Comparison of ENCODE assay signal across 23 cellular contexts in the genomic region with DNA sequence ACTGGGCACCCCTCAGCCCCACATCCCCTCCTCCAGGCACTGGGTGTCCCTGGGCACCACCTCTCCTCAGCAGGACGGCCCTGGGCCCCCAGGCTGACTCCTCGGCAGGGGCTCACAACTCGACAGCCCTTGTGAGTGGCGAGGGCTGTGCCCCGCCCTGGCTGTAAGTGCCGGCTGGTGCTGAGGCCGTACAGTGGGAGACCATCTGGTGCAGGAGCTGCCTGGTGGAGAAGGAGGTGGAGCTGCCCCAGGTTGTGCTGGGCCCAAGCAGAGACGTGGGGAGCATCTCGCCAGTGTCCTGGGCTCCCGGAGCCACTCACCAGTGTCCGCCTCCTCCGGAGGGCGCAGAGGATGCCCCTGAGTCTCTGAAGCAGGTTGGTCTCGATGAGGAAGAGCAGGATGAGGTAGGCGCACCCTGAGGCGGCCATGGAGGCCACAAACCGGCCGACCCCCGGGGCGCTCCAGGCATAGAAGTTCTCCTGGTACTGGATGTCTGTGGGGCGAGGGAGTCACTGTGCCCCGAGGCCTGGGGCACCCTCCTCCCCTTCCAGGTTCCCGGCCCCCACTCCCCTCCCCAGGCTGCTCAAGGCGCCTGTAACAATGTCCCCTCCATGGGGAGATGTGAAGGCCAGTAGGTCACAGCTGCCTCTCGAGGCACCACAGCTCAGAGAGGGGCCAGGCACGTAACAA. TPM values are rescaled to one million over a fixed set of nuclear protein-coding genes. Genes with fewer than 3 reads are reported as not detected.
DNase-seq lines count a peak whose midpoint lies in the region; ATAC-seq, FAIRE-seq and TF ChIP-seq lines count a peak whose summit lies in the region.
"Had no signal": no experiment of that assay in that cellular context is flagged by ENCODE, and none has a peak within 500 bp of the region (broad histone marks: within the 10 kb centered on the region; RNA-seq: fewer than 3 reads in every experiment).

No MANE protein-coding gene starts in this region.

- no peaks in the 10 kb centered on the region for H4K20me1 ChIP-seq in K562 (replicated peaks; ENCODE audit: control insufficient read depth, insufficient read depth, low read length)
- no peaks in the 10 kb centered on the region for H4K20me1 ChIP-seq in osteoblast (ENCODE audit: insufficient read depth, low read length)
- H4K20me1 ChIP-seq: BLaER1 had no signal

- H3K9me3 ChIP-seq in K562 (replicated peaks; ENCODE audit: control insufficient read depth, insufficient read depth, low read depth, low read length) (no peaks in the 10 kb centered on the region), osteoblast (ENCODE audit: low read depth, low read length) (no peaks in the 10 kb centered on the region)
- H3K9me3 ChIP-seq: A549, BLaER1, Peyer's patch had no signal

- H3K27me3 ChIP-seq in K562 (ENCODE audit: control insufficient read depth in 2 of 2, insufficient read depth in 2 of 2, low read length in 2 of 2) (no peaks in the 10 kb centered on the region), osteoblast (ENCODE audit: insufficient read depth, low read length) (peaks cover 19% of the 10 kb centered on the region)
- H3K27me3 ChIP-seq: BLaER1, Peyer's patch had no signal

- H3K9me3 Mint-ChIP-seq in activated T-cell treated with anti-CD3 and anti-CD28 coated beads, Interleukin-2, amount 50 U/mL, for 4 hours: no peaks in the 10 kb centered on the region
- H3K9me3 Mint-ChIP-seq: CD4-positive, alpha-beta memory T cell; H9; IgD-negative memory B cell had no signal

- no peak overlapping the region for H3K4me3 Mint-ChIP-seq in activated T-cell treated with anti-CD3 and anti-CD28 coated beads, Interleukin-2, amount 50 U/mL, for 4 hours
- H3K4me3 Mint-ChIP-seq: CD4-positive, alpha-beta memory T cell; H9; IgD-negative memory B cell had no signal

- H3K79me2 ChIP-seq in K562 (ENCODE audit: control insufficient read depth, insufficient read depth, low read length) (no peaks in the 10 kb centered on the region), osteoblast (ENCODE audit: insufficient read depth, low read length) (no peaks in the 10 kb centered on the region)

- TF ChIP-seq CTCF in K562 (IDR thresholded peaks at IDR 0.05 in 2 of 3, conservative IDR thresholded peaks at IDR 0.05 in 1 of 3; ENCODE audit: insufficient read depth in 2 of 3, low read depth in 1 of 3, low read length in 3 of 3) (no peak), osteoblast (IDR thresholded peaks at IDR 0.05; ENCODE audit: extremely low read depth, low read depth, low read length) (no peak), GM13977 (IDR thresholded peaks at IDR 0.05; ENCODE audit: extremely low read depth, insufficient read depth, missing control alignments) (no peak)

- WGBS in K562 (ENCODE audit: insufficient coverage, low coverage, missing lambda C conversion rate): 87% methylated on average over 23 of the region's 26 CpGs

- TF ChIP-seq POLR2A in K562 (conservative IDR thresholded peaks at IDR 0.05): no peak

- peak overlapping the region in 1 of 2 experiments; percentile 55; a peak in 1 of 4 replicates for H3K9ac ChIP-seq in K562 (ENCODE audit: insufficient read depth in 1 of 2, low read depth in 2 of 2, low read length in 2 of 2)
- H3K9ac ChIP-seq: BLaER1 had no signal

- DNase-seq in DMS 273 (lab: John Stamatoyannopoulos, UW; ENCODE audit: unreplicated experiment) (peak; percentile 93), NCI-H1694 treated with DMSO at 0.1 percent for 48 hours (lab: John Stamatoyannopoulos, UW) (peak; percentile 64), K562 (ENCODE audit: extremely low read depth in 1 of 4, low spot score in 3 of 4) (no peak), osteoblast (ENCODE audit: insufficient read length, low spot score, missing footprints) (peak; percentile 62), GM13977 (ENCODE audit: low spot score) (no peak)
- DNase-seq in activated T-cell treated with anti-CD3 and anti-CD28 coated beads, Interleukin-2, amount 50 U/mL, for 4 hours: no peak
- no peak for DNase-seq in activated CD4-positive, alpha-beta T cell treated with anti-CD3 and anti-CD28 coated beads, Interleukin-2, amount 50 U/mL, for 1 hour
- DNase-seq: Calu3; CD4-positive, alpha-beta memory T cell; DMS79; H9; MM.1S; NCI-H1092; NCI-H146; NCI-H2107; NCI-H226; NCI-H526; Peyer's patch had no signal

- no peak for TF ChIP-seq EP300 in K562 (IDR thresholded peaks at IDR 0.05; ENCODE audit: low read length)

- BruUV-seq in K562 (replicated peaks; lab: Mats Ljungman, UMichigan): no TSS peak

- H3K27ac ChIP-seq in K562 (ENCODE audit: extremely low read depth, low read depth, low read length) (no peak overlapping the region), osteoblast (ENCODE audit: low read depth, low read length) (no peak overlapping the region)
- H3K27ac ChIP-seq: A549, BLaER1, HL-60, Peyer's patch had no signal

- POLR2A ChIA-PET in K562 (lab: Yijun Ruan, JAX): interaction anchor here (1.0 to 1.4 kb wide), 2 partner anchors 12 to 25 kb away, joined by 3 to 4 read pairs; no protein-coding TSS in a partner anchor

- intact Hi-C loops in K562 (cut with micrococcal nuclease): no loop called here

- CTCF ChIA-PET in K562 (lab: Yijun Ruan, JAX; ENCODE audit: low intra/inter-chr PET ratio): no interaction called here

- no peak for TF ChIP-seq RAD21 in K562 (CRISPR knock-in tag; conservative IDR thresholded peaks at IDR 0.05 in 1 of 2, IDR thresholded peaks at IDR 0.05 in 1 of 2)

- H3K36me3 ChIP-seq in K562 (ENCODE audit: control insufficient read depth, insufficient read depth, low read length) (peaks cover 62% of the 10 kb centered on the region; the same call in 2 of the 3 replicates), osteoblast (ENCODE audit: insufficient read depth, low read length) (no peaks in the 10 kb centered on the region)
- H3K36me3 ChIP-seq: Peyer's patch had no signal

- no peak overlapping the region for H2AFZ ChIP-seq in K562 (ENCODE audit: low read depth, low read length)
- H2AFZ ChIP-seq in osteoblast (ENCODE audit: low read length): no peak overlapping the region

- in situ Hi-C loops in K562 (cut with MboI): no loop called here
- in situ Hi-C loops in GM13977 (cut with MboI; ENCODE audit: low pct_unique_long_range_greater_than_20kb, low sequenced_read_pairs, unreplicated experiment): no loop called here

- H3K27me3 Mint-ChIP-seq in activated T-cell treated with anti-CD3 and anti-CD28 coated beads, Interleukin-2, amount 50 U/mL, for 4 hours (ENCODE audit: low read depth): no peaks in the 10 kb centered on the region
- H3K27me3 Mint-ChIP-seq: CD4-positive, alpha-beta memory T cell; IgD-negative memory B cell had no signal

- H3K4me1 Mint-ChIP-seq in activated T-cell treated with anti-CD3 and anti-CD28 coated beads, Interleukin-2, amount 50 U/mL, for 4 hours (ENCODE audit: low read depth): no peaks in the 10 kb centered on the region
- H3K4me1 Mint-ChIP-seq: CD4-positive, alpha-beta memory T cell; IgD-negative memory B cell had no signal

- H3K4me3 ChIP-seq in K562 (no peak overlapping the region), osteoblast (ENCODE audit: insufficient read depth, low read length) (no peak overlapping the region)
- H3K4me3 ChIP-seq: A549, BLaER1, Peyer's patch had no signal

- no peak overlapping the region for H3K4me2 ChIP-seq in K562 (ENCODE audit: insufficient read depth, low read length)
- H3K4me2 ChIP-seq in osteoblast (ENCODE audit: insufficient read depth, low read length): no peak overlapping the region
- H3K4me2 ChIP-seq: A549, BLaER1 had no signal

- no peak for FAIRE-seq in K562 (lab: Jason Lieb, UNC)
- FAIRE-seq: A549 had no signal

- no peak for ATAC-seq in K562
- no peak for ATAC-seq in activated T-cell treated with anti-CD3 and anti-CD28 coated beads, Interleukin-2, amount 50 U/mL, for 4 hours
- ATAC-seq: A549, Right ventricle myocardium inferior had no signal

- H3K9me1 ChIP-seq in K562 (ENCODE audit: control insufficient read depth, insufficient read depth, low read length): no peaks in the 10 kb centered on the region

- H3K4me1 ChIP-seq in K562 (replicated peaks in 1 of 2; ENCODE audit: control insufficient read depth in 2 of 2, insufficient read depth in 2 of 2, low read length in 2 of 2) (peaks cover 0 to 13% of the 10 kb centered on the region in 2 experiments; a peak in 1 of 5 replicates), osteoblast (ENCODE audit: insufficient read depth, low read length) (no peaks in the 10 kb centered on the region)
- H3K4me1 ChIP-seq: A549, Peyer's patch had no signal

- H3K36me3 Mint-ChIP-seq in activated T-cell treated with anti-CD3 and anti-CD28 coated beads, Interleukin-2, amount 50 U/mL, for 4 hours (ENCODE audit: insufficient read depth): peaks cover 3% of the 10 kb centered on the region

RNA-seq across cellular contexts. Expression of gene RNPS1, which starts 15.1 kb away (rescaled TPM):
- 373 and 378 TPM in 2 replicates for total RNA-seq in K562 (2011; cell fraction: chromatin; rRNA removed; ENCODE audit: low replicate concordance)
- total RNA-seq in K562 (2011; cell fraction: nucleolus; rRNA removed): 251 and 274 TPM in 2 replicates
- total RNA-seq in K562 (2011; cell fraction: nucleoplasm; rRNA removed): 357 and 477 TPM in 2 replicates
- total RNA-seq in K562 (2014; rRNA removed): 252 and 305 TPM in 2 replicates
- 122 and 138 TPM in 2 replicates for total RNA-seq in K562 (2014; rRNA removed; fragmentation: Illumina TruSeq; extraction: Trizol)
- total RNA-seq in K562 (2015; rRNA removed; fragmentation: Illumina TruSeq; extraction: Trizol): 188 and 196 TPM in 2 replicates
- 338 and 343 TPM in 2 replicates for total RNA-seq in K562 (2021)
- 202 and 211 TPM in 2 replicates for polyA plus RNA-seq in K562 (2011; rRNA removed)
- polyA plus RNA-seq in K562 (2011; cell fraction: cytosol; rRNA removed): 319 and 500 TPM in 2 replicates
- polyA plus RNA-seq in K562 (2011; cell fraction: nucleus; rRNA removed): 227 and 282 TPM in 2 replicates
- 240 and 340 TPM in 2 replicates for polyA plus RNA-seq in K562 (2012)
- 307 and 351 TPM in 2 replicates for polyA plus RNA-seq in K562 (2014; fragmentation: Illumina TruSeq; extraction: Trizol)
- 10 to 100 TPM; 44.9 to 50.6 TPM for polyA plus RNA-seq in K562 (2014; fragmentation: Nextera tagmentation; extraction: Ambion mirVana)
- polyA plus RNA-seq in K562 (2014; rRNA removed): 286 and 343 TPM in 2 replicates
- polyA minus RNA-seq in K562 (2011; rRNA and poly(A)+ RNA removed): 122 and 170 TPM in 2 replicates
- 137 and 148 TPM in 2 replicates for polyA minus RNA-seq in K562 (2011; cell fraction: cytosol; rRNA and poly(A)+ RNA removed)
- polyA minus RNA-seq in K562 (2011; cell fraction: nucleus; rRNA and poly(A)+ RNA removed): 71.2 and 87.7 TPM in 2 replicates
- 64.2 and 81.1 TPM in 2 replicates for total RNA-seq in osteoblast
- 100 to 1,000 TPM; 412 to 481 (median 413) TPM for total RNA-seq in activated T-cell treated with anti-CD3 and anti-CD28 coated beads, Interleukin-2, amount 50 U/mL, for 4 hours

RNA-seq across cellular contexts. Expression of gene ECI1, which starts 31.6 kb away (rescaled TPM):
- total RNA-seq in K562 (2011; cell fraction: chromatin; rRNA removed; ENCODE audit: low replicate concordance): 82.7 and 201 TPM in 2 replicates
- total RNA-seq in K562 (2011; cell fraction: nucleolus; rRNA removed): 140 and 148 TPM in 2 replicates
- 85.4 and 93.3 TPM in 2 replicates for total RNA-seq in K562 (2011; cell fraction: nucleoplasm; rRNA removed)
- 175 and 241 TPM in 2 replicates for total RNA-seq in K562 (2014; rRNA removed)
- total RNA-seq in K562 (2014; rRNA removed; fragmentation: Illumina TruSeq; extraction: Trizol): 21.4 and 22.6 TPM in 2 replicates
- 54.0 and 55.0 TPM in 2 replicates for total RNA-seq in K562 (2015; rRNA removed; fragmentation: Illumina TruSeq; extraction: Trizol)
- total RNA-seq in K562 (2021): 172 and 181 TPM in 2 replicates
- polyA plus RNA-seq in K562 (2011; rRNA removed): 70.5 and 106 TPM in 2 replicates
- polyA plus RNA-seq in K562 (2011; cell fraction: cytosol; rRNA removed): 147 and 284 TPM in 2 replicates
- 105 and 118 TPM in 2 replicates for polyA plus RNA-seq in K562 (2011; cell fraction: nucleus; rRNA removed)
- polyA plus RNA-seq in K562 (2012): 136 and 268 TPM in 2 replicates
- 32.0 and 72.2 TPM in 2 replicates for polyA plus RNA-seq in K562 (2014; fragmentation: Illumina TruSeq; extraction: Trizol)
- polyA plus RNA-seq in K562 (2014; fragmentation: Nextera tagmentation; extraction: Ambion mirVana): 1 to 10 TPM; 4.7 to 7.6 TPM
- 189 and 199 TPM in 2 replicates for polyA plus RNA-seq in K562 (2014; rRNA removed)
- 14.3 and 21.6 TPM in 2 replicates for polyA minus RNA-seq in K562 (2011; rRNA and poly(A)+ RNA removed)
- 51.2 and 72.4 TPM in 2 replicates for polyA minus RNA-seq in K562 (2011; cell fraction: cytosol; rRNA and poly(A)+ RNA removed)
- 26.7 and 36.3 TPM in 2 replicates for polyA minus RNA-seq in K562 (2011; cell fraction: nucleus; rRNA and poly(A)+ RNA removed)
- 42.3 and 44.5 TPM in 2 replicates for total RNA-seq in osteoblast
- 10 to 100 TPM; 21.6 to 23.8 (median 22.5) TPM for total RNA-seq in activated T-cell treated with anti-CD3 and anti-CD28 coated beads, Interleukin-2, amount 50 U/mL, for 4 hours

RNA-seq across cellular contexts. Expression of gene DNASE1L2, which starts 46.8 kb away (rescaled TPM):
- total RNA-seq in K562 (2011; cell fraction: chromatin; rRNA removed; ENCODE audit: low replicate concordance): 8.6 and 40.6 TPM in 2 replicates
- 34.9 and 37.8 TPM in 2 replicates for total RNA-seq in K562 (2011; cell fraction: nucleolus; rRNA removed)
- 12.8 and 15.3 TPM in 2 replicates for total RNA-seq in K562 (2011; cell fraction: nucleoplasm; rRNA removed)
- total RNA-seq in K562 (2014; rRNA removed): 2.2 and 2.6 TPM in 2 replicates
- total RNA-seq in K562 (2014; rRNA removed; fragmentation: Illumina TruSeq; extraction: Trizol): 0.11 TPM in 1 of 2 replicates, not detected in the other
- 1.9 and 2.1 TPM in 2 replicates for total RNA-seq in K562 (2015; rRNA removed; fragmentation: Illumina TruSeq; extraction: Trizol)
- total RNA-seq in K562 (2021): 2.7 and 4.1 TPM in 2 replicates
- 1.6 and 4.6 TPM in 2 replicates for polyA plus RNA-seq in K562 (2011; rRNA removed)
- 2.3 and 6.0 TPM in 2 replicates for polyA plus RNA-seq in K562 (2011; cell fraction: cytosol; rRNA removed)
- 47.3 and 57.1 TPM in 2 replicates for polyA plus RNA-seq in K562 (2011; cell fraction: nucleus; rRNA removed)
- 2.7 and 5.3 TPM in 2 replicates for polyA plus RNA-seq in K562 (2012)
- 0.25 and 0.83 TPM in 2 replicates for polyA plus RNA-seq in K562 (2014; fragmentation: Illumina TruSeq; extraction: Trizol)
- under 1 TPM in 1 of 2 experiments, not detected in 1; 0.08 TPM for polyA plus RNA-seq in K562 (2014; fragmentation: Nextera tagmentation; extraction: Ambion mirVana)
- 2.5 and 3.1 TPM in 2 replicates for polyA plus RNA-seq in K562 (2014; rRNA removed)
- polyA minus RNA-seq in K562 (2011; rRNA and poly(A)+ RNA removed): 0.11 and 0.45 TPM in 2 replicates
- 0.38 and 1.8 TPM in 2 replicates for polyA minus RNA-seq in K562 (2011; cell fraction: cytosol; rRNA and poly(A)+ RNA removed)
- 5.1 and 6.1 TPM in 2 replicates for polyA minus RNA-seq in K562 (2011; cell fraction: nucleus; rRNA and poly(A)+ RNA removed)
- 0.72 and 0.88 TPM in 2 replicates for total RNA-seq in osteoblast
- total RNA-seq in activated T-cell treated with anti-CD3 and anti-CD28 coated beads, Interleukin-2, amount 50 U/mL, for 4 hours: 1 to 10 TPM in 1 of 3 donors, under 1 TPM in 2; 0.52 to 1.1 (median 0.86) TPM
- polyA plus RNA-seq: CD4-positive, alpha-beta memory T cell; IgD-negative memory B cell had no signal

RNA-seq across cellular contexts. Expression of gene ABCA3, which starts 57.5 kb away (rescaled TPM):
- total RNA-seq in K562 (2011; cell fraction: chromatin; rRNA removed; ENCODE audit: low replicate concordance): 40.2 and 114 TPM in 2 replicates
- total RNA-seq in K562 (2011; cell fraction: nucleolus; rRNA removed): 54.3 and 65.4 TPM in 2 replicates
- total RNA-seq in K562 (2011; cell fraction: nucleoplasm; rRNA removed): 51.5 and 63.2 TPM in 2 replicates
- 6.9 and 11.0 TPM in 2 replicates for total RNA-seq in K562 (2014; rRNA removed)
- 4.9 and 6.8 TPM in 2 replicates for total RNA-seq in K562 (2014; rRNA removed; fragmentation: Illumina TruSeq; extraction: Trizol)
- 5.6 and 6.1 TPM in 2 replicates for total RNA-seq in K562 (2015; rRNA removed; fragmentation: Illumina TruSeq; extraction: Trizol)
- 22.3 and 23.7 TPM in 2 replicates for total RNA-seq in K562 (2021)
- 9.2 and 15.1 TPM in 2 replicates for polyA plus RNA-seq in K562 (2011; rRNA removed)
- polyA plus RNA-seq in K562 (2011; cell fraction: cytosol; rRNA removed): 8.2 and 11.8 TPM in 2 replicates
- polyA plus RNA-seq in K562 (2011; cell fraction: nucleus; rRNA removed): 36.8 and 72.7 TPM in 2 replicates
- 12.0 and 19.4 TPM in 2 replicates for polyA plus RNA-seq in K562 (2012)
- 15.4 and 18.8 TPM in 2 replicates for polyA plus RNA-seq in K562 (2014; fragmentation: Illumina TruSeq; extraction: Trizol)
- polyA plus RNA-seq in K562 (2014; fragmentation: Nextera tagmentation; extraction: Ambion mirVana): under 1 TPM; 0.66 to 0.81 TPM
- polyA plus RNA-seq in K562 (2014; rRNA removed): 11.7 and 13.9 TPM in 2 replicates
- 7.5 and 9.7 TPM in 2 replicates for polyA minus RNA-seq in K562 (2011; rRNA and poly(A)+ RNA removed)
- polyA minus RNA-seq in K562 (2011; cell fraction: cytosol; rRNA and poly(A)+ RNA removed): 12.4 and 14.4 TPM in 2 replicates
- polyA minus RNA-seq in K562 (2011; cell fraction: nucleus; rRNA and poly(A)+ RNA removed): 10.1 and 11.4 TPM in 2 replicates
- 0.88 and 1.4 TPM in 2 replicates for total RNA-seq in osteoblast
- total RNA-seq in activated T-cell treated with anti-CD3 and anti-CD28 coated beads, Interleukin-2, amount 50 U/mL, for 4 hours: 1 to 10 TPM; 2.4 to 3.7 (median 2.7) TPM

RNA-seq across cellular contexts. Expression of gene E4F1, which starts 59.6 kb away (rescaled TPM):
- total RNA-seq in K562 (2011; cell fraction: chromatin; rRNA removed; ENCODE audit: low replicate concordance): 59.2 and 250 TPM in 2 replicates
- 208 and 236 TPM in 2 replicates for total RNA-seq in K562 (2011; cell fraction: nucleolus; rRNA removed)
- 68.1 and 94.3 TPM in 2 replicates for total RNA-seq in K562 (2011; cell fraction: nucleoplasm; rRNA removed)
- 94.9 and 97.1 TPM in 2 replicates for total RNA-seq in K562 (2014; rRNA removed)
- 3.7 and 5.5 TPM in 2 replicates for total RNA-seq in K562 (2014; rRNA removed; fragmentation: Illumina TruSeq; extraction: Trizol)
- 33.1 and 37.3 TPM in 2 replicates for total RNA-seq in K562 (2015; rRNA removed; fragmentation: Illumina TruSeq; extraction: Trizol)
- 53.2 and 63.2 TPM in 2 replicates for total RNA-seq in K562 (2021)
- polyA plus RNA-seq in K562 (2011; rRNA removed): 20.4 and 32.0 TPM in 2 replicates
- 27.5 and 65.2 TPM in 2 replicates for polyA plus RNA-seq in K562 (2011; cell fraction: cytosol; rRNA removed)
- 215 and 329 TPM in 2 replicates for polyA plus RNA-seq in K562 (2011; cell fraction: nucleus; rRNA removed)
- polyA plus RNA-seq in K562 (2012): 34.9 and 35.9 TPM in 2 replicates
- 5.6 and 23.2 TPM in 2 replicates for polyA plus RNA-seq in K562 (2014; fragmentation: Illumina TruSeq; extraction: Trizol)
- under 1 TPM; 0.48 to 0.96 TPM for polyA plus RNA-seq in K562 (2014; fragmentation: Nextera tagmentation; extraction: Ambion mirVana)
- polyA plus RNA-seq in K562 (2014; rRNA removed): 58.7 and 62.7 TPM in 2 replicates
- polyA minus RNA-seq in K562 (2011; rRNA and poly(A)+ RNA removed): 5.5 and 8.4 TPM in 2 replicates
- 30.6 and 30.9 TPM in 2 replicates for polyA minus RNA-seq in K562 (2011; cell fraction: cytosol; rRNA and poly(A)+ RNA removed)
- 67.1 and 68.3 TPM in 2 replicates for polyA minus RNA-seq in K562 (2011; cell fraction: nucleus; rRNA and poly(A)+ RNA removed)
- 30.9 and 31.5 TPM in 2 replicates for total RNA-seq in osteoblast
- total RNA-seq in activated T-cell treated with anti-CD3 and anti-CD28 coated beads, Interleukin-2, amount 50 U/mL, for 4 hours: 10 to 100 TPM; 44.3 to 48.7 (median 45.3) TPM

Comparison
In these comparisons a context has a peak if more than half of its experiments do, and no peak if none do; other contexts are left out.
1. DNase-seq: peak in DMS 273 (single experiment), NCI-H1694 treated with DMSO at 0.1 percent for 48 hours (single experiment) and osteoblast (single experiment); none in K562 (0 of 4), activated T-cell treated with anti-CD3 and anti-CD28 coated beads, Interleukin-2, amount 50 U/mL, for 4 hours (single experiment), activated CD4-positive, alpha-beta T cell treated with anti-CD3 and anti-CD28 coated beads, Interleukin-2, amount 50 U/mL, for 1 hour (single experiment) and GM13977 (single experiment).